Comparison of ENCODE assay signal across 8 cellular contexts in genomic region chr1:86914635-86914997, GRCh38. TPM values are rescaled to one million over a fixed set of nuclear protein-coding genes. Genes with fewer than 3 reads are reported as not detected.
A peak's percentile ranks its signal among the peaks of the same experiment; 100 is the strongest.
DNase-seq lines count a peak whose midpoint lies in the region; ATAC-seq and TF ChIP-seq lines count a peak whose summit lies in the region.

Gene HS2ST1 (plus strand): TSS chr1:86914635.

- H3K27me3 Mint-ChIP-seq in glutamatergic neuron (ENCODE audit: unreplicated experiment) = no peaks in the 10 kb centered on the region

- H3K36me3 Mint-ChIP-seq in glutamatergic neuron (ENCODE audit: unreplicated experiment) = peaks cover 4% of the 10 kb centered on the region

- H3K27ac Mint-ChIP-seq in glutamatergic neuron (ENCODE audit: unreplicated experiment) = no peak within 1 kb of the TSS

- H3K27me3 ChIP-seq in SJSA1 (replicated peaks) = no peaks in the 10 kb centered on the region

- H3K27ac ChIP-seq in SJSA1 = peak within 1 kb of the TSS; percentile 92

- H3K4me3 ChIP-seq in SJSA1 = peak within 1 kb of the TSS; percentile 61

- H3K9me3 Mint-ChIP-seq in glutamatergic neuron (ENCODE audit: unreplicated experiment) = peaks cover 3% of the 10 kb centered on the region

- H3K4me1 Mint-ChIP-seq in glutamatergic neuron (ENCODE audit: low read depth, unreplicated experiment) = peaks cover 4% of the 10 kb centered on the region

- peaks cover 3% of the 10 kb centered on the region; the same call in 1 of the 2 replicates for H3K36me3 ChIP-seq in SJSA1

- no peak within 1 kb of the TSS for H3K4me3 Mint-ChIP-seq in glutamatergic neuron (ENCODE audit: unreplicated experiment)

- peaks cover 12% of the 10 kb centered on the region; the same call in 1 of the 2 replicates for H3K4me1 ChIP-seq in SJSA1 (replicated peaks)

- ATAC-seq in GM18873 (IDR thresholded peaks at IDR 0.05; ENCODE audit: low FRiP score, unreplicated experiment) = peak; percentile 8
- no peak for ATAC-seq in HG02623 (IDR thresholded peaks at IDR 0.05; ENCODE audit: unreplicated experiment)

- intact Hi-C loops in head of caudate nucleus (cut with DNase I) = loop anchor here (10.0 kb wide), 1 partner anchor 210 kb away; the partner anchor contains the start of gene SH3GLB1

- no peak for TF ChIP-seq CTCF in glutamatergic neuron (IDR thresholded peaks at IDR 0.05; ENCODE audit: partially characterized antibody, unreplicated experiment)

- DNase-seq in SJSA1 (ENCODE audit: low read depth in 1 of 2, low spot score in 2 of 2) = no peak
- no peak for DNase-seq in glutamatergic neuron
- DNase-seq in retina = peak; percentile 95
- no peak for DNase-seq in head of caudate nucleus
- DNase-seq in GF-D8 (lab: John Stamatoyannopoulos, UW) = no peak
- no peak for DNase-seq in COLO829 (ENCODE audit: low spot score)

- no peaks in the 10 kb centered on the region for H3K9me3 ChIP-seq in SJSA1 (replicated peaks)

RNA-seq across cellular contexts. Expression of gene HS2ST1, which starts in this region (rescaled TPM):
- total RNA-seq in SJSA1 (2014; rRNA removed; shearing (Covaris generic)) = 18.3 and 18.7 TPM in 2 replicates
- 12.9 TPM for total RNA-seq in glutamatergic neuron (ENCODE audit: unreplicated experiment)
